ENCODE assay signal across 8 cellular contexts in genomic region chr1:236795757-236796719, GRCh38. TPM values are rescaled to one million over a fixed set of nuclear protein-coding genes. Genes with fewer than 3 reads are reported as not detected.
A peak's percentile ranks its signal among the peaks of the same experiment; 100 is the strongest.
DNase-seq lines count a peak whose midpoint lies in the region; ATAC-seq and TF ChIP-seq lines count a peak whose summit lies in the region.

No MANE protein-coding gene starts in this region.

- 1 to 2% methylated on average over 41 of the region's 41 CpGs for WGBS in lung, 2 donors

- no peaks in the 10 kb centered on the region for H3K9me3 Mint-ChIP-seq in CD4-positive, alpha-beta T cell

- no peaks in the 10 kb centered on the region for H3K9me3 ChIP-seq in CD4-positive, alpha-beta T cell (ENCODE audit: control insufficient read depth, low read length)
- H3K9me3 ChIP-seq in colonic mucosa: no peaks in the 10 kb centered on the region
- no peaks in the 10 kb centered on the region for H3K9me3 ChIP-seq in lung (ENCODE audit: control insufficient read depth in 2 of 2, insufficient read depth in 1 of 2, low read length in 1 of 2)

- H3K36me3 Mint-ChIP-seq in CD4-positive, alpha-beta T cell (ENCODE audit: low read depth): peaks cover 27% of the 10 kb centered on the region

- H3K4me1 ChIP-seq in colonic mucosa: no peaks in the 10 kb centered on the region
- peaks cover 1 to 24% of the 10 kb centered on the region in 2 donors for H3K4me1 ChIP-seq in lung (ENCODE audit: control insufficient read depth in 2 of 2, insufficient read depth in 2 of 2, low read length in 2 of 2)

- H3K4me3 ChIP-seq in colonic mucosa (peak overlapping the region; percentile 83), lung (peak overlapping the region; percentile 79)

- peak overlapping the region; percentile 92 for H3K4me3 Mint-ChIP-seq in CD4-positive, alpha-beta T cell

- H3K36me3 ChIP-seq in colonic mucosa: no peaks in the 10 kb centered on the region
- H3K36me3 ChIP-seq in lung (ENCODE audit: control insufficient read depth in 2 of 2, insufficient read depth in 2 of 2, low read length in 2 of 2): no peaks in the 10 kb centered on the region

- POLR2A ChIA-PET in CD4-positive, alpha-beta T cell (lab: Charles Lee): interaction anchor here (0.6 to 2.0 kb wide), 9 partner anchors 10 to 1291 kb away, joined by 3 to 6 read pairs (median 3); partner anchors contain the start of gene ERO1B

- peaks cover 4% of the 10 kb centered on the region for H3K27me3 ChIP-seq in CD4-positive, alpha-beta T cell (ENCODE audit: control insufficient read depth, insufficient read depth, low read length)
- H3K27me3 ChIP-seq in colonic mucosa: no peaks in the 10 kb centered on the region
- no peaks in the 10 kb centered on the region for H3K27me3 ChIP-seq in lung (ENCODE audit: control insufficient read depth, insufficient read depth)

- peak in 3 of 10 experiments; percentile 55 to 66 (median 63) for DNase-seq in CD4-positive, alpha-beta T cell
- peak; percentile 48 for DNase-seq in SW480 (ENCODE audit: low spot score)
- peak; percentile 55 for DNase-seq in colonic mucosa
- DNase-seq in lung (ENCODE audit: low spot score): no peak
- peak; percentile 49 to 62 for DNase-seq in stimulated activated CD8-positive, alpha-beta memory T cell treated with anti-CD3 and anti-CD28 coated beads, Interleukin-7, amount 100 ng/mL, for 4 hours (ENCODE audit: low read depth in 2 of 2)
- no peak for DNase-seq in ecto neural progenitor cell (ENCODE audit: low spot score)

- peaks cover 54% of the 10 kb centered on the region for H3K4me1 Mint-ChIP-seq in CD4-positive, alpha-beta T cell (ENCODE audit: low read depth)

- peak overlapping the region; percentile 97 for H3K27ac Mint-ChIP-seq in CD4-positive, alpha-beta T cell

- H3K27me3 Mint-ChIP-seq in CD4-positive, alpha-beta T cell: peaks cover 8% of the 10 kb centered on the region

- intact Hi-C loops in CD4-positive, alpha-beta T cell (cut with DNase I, micrococcal nuclease): loop anchor here in 1 of 2 experiments (2.0 to 10.0 kb wide), 4 partner anchors 274 to 1281 kb away; partner anchors contain the start of genes ERO1B, LGALS8 and LYST
- intact Hi-C loops in colonic mucosa (cut with DNase I): no loop called here

- CTCF ChIA-PET in CD4-positive, alpha-beta T cell (lab: Charles Lee): interaction anchor here (1.6 kb wide), 1 partner anchor 36 kb away, joined by 5 read pairs; no protein-coding TSS in a partner anchor

- no peak for TF ChIP-seq CTCF in CD4-positive, alpha-beta T cell (IDR thresholded peaks at IDR 0.05)
- TF ChIP-seq CTCF in colonic mucosa (IDR thresholded peaks at IDR 0.05) (no peak), lung (IDR thresholded peaks at IDR 0.05; ENCODE audit: control extremely low read depth, extremely low read depth) (no peak)

- H3K9ac ChIP-seq in colonic mucosa (ENCODE audit: low read depth in 2 of 2, low read length in 2 of 2): peak overlapping the region; percentile 93 to 94

- ATAC-seq in CD4-positive, alpha-beta T cell (ENCODE audit: poor library complexity): peak; percentile 28
- ATAC-seq in GM19351 (IDR thresholded peaks at IDR 0.05; ENCODE audit: unreplicated experiment): peak; percentile 25
- ATAC-seq in HG03432 (IDR thresholded peaks at IDR 0.05; ENCODE audit: unreplicated experiment): peak; percentile 46
- ATAC-seq in lung (ENCODE audit: insufficient read depth, low FRiP score): peak; percentile 22

- H3K27ac ChIP-seq in CD4-positive, alpha-beta T cell (ENCODE audit: low read depth, low read length): peak overlapping the region; percentile 99
- peak overlapping the region; percentile 95 for H3K27ac ChIP-seq in colonic mucosa
- H3K27ac ChIP-seq in lung (ENCODE audit: low read depth in 1 of 2, low read length in 1 of 2): peak overlapping the region; percentile 94 to 95

RNA-seq across cellular contexts. Expression of gene MTR, which starts 0.9 kb away (rescaled TPM):
- total RNA-seq in CD4-positive, alpha-beta T cell: 10 to 100 TPM; 35.2 to 37.0 TPM
- 10 to 100 TPM; 20.5 to 24.4 TPM for total RNA-seq in colonic mucosa
- total RNA-seq in lung: 10 to 100 TPM; 36.7 to 49.3 TPM
- polyA plus RNA-seq in lung: 1 to 10 TPM; 4.4 to 6.5 TPM

Comparison
In these comparisons a context has a peak if more than half of its experiments do, and no peak if none do; other contexts are left out.
1. DNase-seq: peak in SW480 (single experiment), colonic mucosa (single experiment) and stimulated activated CD8-positive, alpha-beta memory T cell treated with anti-CD3 and anti-CD28 coated beads, Interleukin-7, amount 100 ng/mL, for 4 hours (2 of 2); none in lung (single experiment) and ecto neural progenitor cell (single experiment).
2. Peak in every context shown above with its lines, with median percentiles within 50 percentile points of each other: ATAC-seq and H3K27ac ChIP-seq.